ENCODE assay signal across 9 cellular contexts in genomic region chr9:109641079-109641659, GRCh38.
A peak's percentile ranks its signal among the peaks of the same experiment; 100 is the strongest.
DNase-seq lines count a peak whose midpoint lies in the region; ATAC-seq and TF ChIP-seq lines count a peak whose summit lies in the region.
"Had no signal": no experiment of that assay in that cellular context is flagged by ENCODE, and none has a peak within 500 bp of the region (broad histone marks: within the 10 kb centered on the region; RNA-seq: fewer than 3 reads in every experiment).

No MANE protein-coding gene starts in this region.

- H3K4me1 ChIP-seq in HEK293 (ENCODE audit: control insufficient read depth, insufficient read depth, low read length): no peaks in the 10 kb centered on the region
- H3K4me1 ChIP-seq in skeletal muscle satellite cell (ENCODE audit: control insufficient read depth, insufficient read depth, low read length): peaks cover 16% of the 10 kb centered on the region

- H3K9me3 ChIP-seq in HEK293 (ENCODE audit: control insufficient read depth, insufficient read depth, low read depth, low read length) (no peaks in the 10 kb centered on the region), iPS-18c (ENCODE audit: control insufficient read depth, insufficient read depth, low read length) (peaks cover 2% of the 10 kb centered on the region), skeletal muscle satellite cell (replicated peaks; ENCODE audit: low read length) (no peaks in the 10 kb centered on the region)

- ATAC-seq in HG03457 (IDR thresholded peaks at IDR 0.05; ENCODE audit: unreplicated experiment): no peak
- no peak for ATAC-seq in GM21723 (IDR thresholded peaks at IDR 0.05; ENCODE audit: unreplicated experiment)

- TF ChIP-seq CTCF in HEK293 (tag by site-specific recombination; IDR thresholded peaks at IDR 0.05) (no peak), WI38 (IDR thresholded peaks at IDR 0.05; ENCODE audit: low read depth, low read length) (no peak), GM20000 (IDR thresholded peaks at IDR 0.05; ENCODE audit: extremely low read depth, missing control alignments) (no peak)

- H3K27me3 ChIP-seq in skeletal muscle satellite cell (ENCODE audit: control insufficient read depth, insufficient read depth, low read length): peaks cover 75% of the 10 kb centered on the region

- H3K27ac ChIP-seq in HEK293 (ENCODE audit: extremely low read depth, low read depth, low read length): no peak overlapping the region

- H3K4me3 ChIP-seq in HEK293 (ENCODE audit: low read depth, low read length): peak overlapping the region; percentile 45
- peak overlapping the region; percentile 51 for H3K4me3 ChIP-seq in WI38 (ENCODE audit: low read depth, low read length)
- peak overlapping the region; percentile 64 for H3K4me3 ChIP-seq in iPS-18c (ENCODE audit: insufficient read depth, low read depth, low read length)
- peak overlapping the region; percentile 72 for H3K4me3 ChIP-seq in skeletal muscle satellite cell (ENCODE audit: low read length)

- H3K4me2 ChIP-seq in skeletal muscle satellite cell (ENCODE audit: low read length): peak overlapping the region; percentile 94

- no peak for DNase-seq in NCI-H146 (lab: John Stamatoyannopoulos, UW)
- no peak for DNase-seq in GM20000 (ENCODE audit: low spot score)
- DNase-seq: Kasumi-1 had no signal

- POLR2A ChIA-PET in HEK293 (lab: Yijun Ruan, JAX): interaction anchor here (0.5 to 1.2 kb wide), 2 partner anchors 177 to 623 kb away, joined by 3 read pairs; no protein-coding TSS in a partner anchor

- H3K36me3 ChIP-seq in HEK293 (ENCODE audit: control insufficient read depth in 2 of 2, insufficient read depth in 1 of 2, low read length in 2 of 2): no peaks in the 10 kb centered on the region
- no peaks in the 10 kb centered on the region for H3K36me3 ChIP-seq in skeletal muscle satellite cell (ENCODE audit: insufficient read depth, low read length)

- peak overlapping the region; percentile 18 for H3K9ac ChIP-seq in skeletal muscle satellite cell (ENCODE audit: low read depth, low read length)

- CTCF ChIA-PET in HEK293 (lab: Yijun Ruan, JAX): interaction anchor here (0.6 to 1.0 kb wide), 4 partner anchors 13 to 315 kb away, joined by 3 to 5 read pairs (median 4); no protein-coding TSS in a partner anchor

TF ChIP-seq in HEK293, 187 proteins besides CTCF, POLR2A, EP300 and RAD21:
- TF ChIP-seq ZNF341 (tag by site-specific recombination; IDR thresholded peaks at IDR 0.05; ENCODE audit: low read depth) (peak; percentile 94), MZF1 (tag by site-specific recombination; IDR thresholded peaks at IDR 0.05; ENCODE audit: borderline replicate concordance) (no peak), ZNF394 (tag by site-specific recombination; IDR thresholded peaks at IDR 0.05; ENCODE audit: borderline replicate concordance) (0 out of 2 replicates have a peak, but pooled peaks have one; percentile 6), PATZ1 (tag by site-specific recombination; IDR thresholded peaks at IDR 0.05) (peak; percentile 4; the same call in 1 of the 2 replicates), ZFP3 (tag by site-specific recombination; IDR thresholded peaks at IDR 0.05; ENCODE audit: low read depth) (no peak), PRDM10 (tag by site-specific recombination; IDR thresholded peaks at IDR 0.05) (no peak), ZXDB (tag by site-specific recombination; IDR thresholded peaks at IDR 0.05) (no peak), ZNF335 (tag by site-specific recombination; conservative IDR thresholded peaks at IDR 0.05) (0 out of 2 replicates have a peak, but pooled peaks have one; percentile 14)
